In genomic region chr3:111480091-111480490, GRCh38 we compare ENCODE assay signal across 34 cellular contexts.
"Had no signal": no experiment of that assay in that cellular context is flagged by ENCODE, and none has a peak within 500 bp of the region (broad histone marks: within the 10 kb centered on the region; RNA-seq: fewer than 3 reads in every experiment).

No MANE protein-coding gene starts in this region.

- H3K36me3 ChIP-seq: adrenal gland, ascending aorta, brain microvascular endothelial cell, breast epithelium, cardiac muscle cell had no signal

- ATAC-seq: activated naive CD4-positive, alpha-beta T cell treated with anti-CD3 and anti-CD28 coated beads, Interleukin-2, amount 50 U/mL, for 72 hours; activated naive CD8-positive, alpha-beta T cell treated with anti-CD3 and anti-CD28 coated beads, Interleukin-2, amount 50 U/mL, for 24 hours; activated T-cell treated with anti-CD3 and anti-CD28 coated beads, Interleukin-2, amount 50 U/mL, for 4 hours; activated T-cell treated with anti-CD3 and anti-CD28 coated beads, Interleukin-2, amount 50 U/mL, for 72 hours; activated T-helper 17 cell treated with anti-CD3 and anti-CD28 coated beads, Interleukin-2, amount 50 U/mL, for 72 hours; body of pancreas had no signal

- H3K27ac ChIP-seq: adrenal gland, ascending aorta, body of pancreas, brain microvascular endothelial cell, breast epithelium, cardiac muscle cell had no signal

- DNase-seq: activated effector memory CD4-positive, alpha-beta T cell treated with anti-CD3 and anti-CD28 coated beads, Interleukin-2, amount 50 U/mL, for 16 hours; activated effector memory CD4-positive, alpha-beta T cell treated with Interleukin-2 at 50 U/mL for 16 hours; activated gamma-delta T cell; activated gamma-delta T cell treated with Interleukin-2 at 50 U/mL for 16 hours; activated naive CD4-positive, alpha-beta T cell; activated naive CD4-positive, alpha-beta T cell treated with anti-CD3 and anti-CD28 coated beads for 36 hours; activated naive CD4-positive, alpha-beta T cell treated with anti-CD3 and anti-CD28 coated beads, Interleukin-2, amount 10 ng/mL, durations not matched to agents 7 days and 5 days; activated naive CD4-positive, alpha-beta T cell treated with anti-CD3 and anti-CD28 coated beads, Interleukin-2, amount 50 U/mL, for 16 hours; activated naive CD4-positive, alpha-beta T cell treated with Interleukin-2 at 50 U/mL for 16 hours; activated naive CD8-positive, alpha-beta T cell treated with anti-CD3 and anti-CD28 coated beads for 36 hours; activated naive CD8-positive, alpha-beta T cell treated with anti-CD3 and anti-CD28 coated beads, Interleukin-2, amount 10 ng/mL, durations not matched to agents 7 days and 5 days; activated naive CD8-positive, alpha-beta T cell treated with anti-CD3 and anti-CD28 coated beads, Interleukin-2, amount 50 U/mL, for 24 hours; activated T-cell treated with anti-CD3 and anti-CD28 coated beads, Interleukin-2, amount 50 U/mL, for 1 hour; activated T-cell treated with anti-CD3 and anti-CD28 coated beads, Interleukin-2, amount 50 U/mL, for 24 hours; activated T-cell treated with anti-CD3 and anti-CD28 coated beads, Interleukin-2, amount 50 U/mL, for 4 hours; activated T-cell treated with anti-CD3 and anti-CD28 coated beads, Interleukin-2, amount 50 U/mL, for 48 hours; activated T-cell treated with anti-CD3 and anti-CD28 coated beads, Interleukin-2, amount 50 U/mL, for 72 hours; adrenal gland; amniotic stem cell; amygdala; anterior cingulate cortex; aorta; body of pancreas; brain microvascular endothelial cell; caudate nucleus; central memory CD4-positive, alpha-beta T cell; cerebellar nuclear complex had no signal

- H3K4me3 ChIP-seq: adrenal gland, ascending aorta, body of pancreas, breast epithelium, cardiac muscle cell had no signal

- FAIRE-seq: astrocyte, bronchial epithelial cell had no signal

- H3K9me3 ChIP-seq: adrenal gland, ascending aorta, body of pancreas, breast epithelium had no signal

- H3K27me3 ChIP-seq: adrenal gland, ascending aorta, body of pancreas, brain microvascular endothelial cell, breast epithelium, cardiac muscle cell had no signal

- H3K4me1 ChIP-seq: adrenal gland, ascending aorta, body of pancreas, breast epithelium had no signal
